ENCODE assay signal across 10 cellular contexts in genomic region chr11:117823294-117823940, GRCh38.
DNase-seq lines count a peak whose midpoint lies in the region; ATAC-seq and TF ChIP-seq lines count a peak whose summit lies in the region.
"Had no signal": no experiment of that assay in that cellular context is flagged by ENCODE, and none has a peak within 500 bp of the region (broad histone marks: within the 10 kb centered on the region; RNA-seq: fewer than 3 reads in every experiment).

No MANE protein-coding gene starts in this region.

- H3K9me3 Mint-ChIP-seq in nephron: no peaks in the 10 kb centered on the region
- H3K9me3 Mint-ChIP-seq: IgD-negative memory B cell had no signal

- H3K4me1 Mint-ChIP-seq in nephron: peaks cover 50% of the 10 kb centered on the region

- peaks cover 4% of the 10 kb centered on the region for H3K36me3 Mint-ChIP-seq in nephron (ENCODE audit: low read depth)
- H3K36me3 Mint-ChIP-seq: IgD-negative memory B cell had no signal

- H3K4me3 ChIP-seq in choroid plexus epithelial cell (ENCODE audit: low read depth, low read length): no peak overlapping the region
- H3K4me3 ChIP-seq: thoracic aorta had no signal

- peak; percentile 36 for DNase-seq in GM10248 (ENCODE audit: extremely low spot score)
- DNase-seq in NOMO-1 treated with DMSO at 0.1 percent for 48 hours (lab: John Stamatoyannopoulos, UW; ENCODE audit: unreplicated experiment): peak; percentile 58
- DNase-seq in choroid plexus epithelial cell (ENCODE audit: low read depth): no peak
- DNase-seq in iPS-NIHi7 (ENCODE audit: extremely low spot score): no peak
- DNase-seq in NCI-H187 treated with DMSO at 0.1 percent for 48 hours (lab: John Stamatoyannopoulos, UW): no peak

- H3K27me3 Mint-ChIP-seq in nephron (ENCODE audit: low read depth): peaks cover 9% of the 10 kb centered on the region

- peak overlapping the region; percentile 91 to 98 (median 98) for H3K27ac Mint-ChIP-seq in nephron
- H3K27ac Mint-ChIP-seq: IgD-negative memory B cell had no signal

- TF ChIP-seq CTCF in GM10248 (IDR thresholded peaks at IDR 0.05; ENCODE audit: control extremely low read depth, extremely low read depth, low read depth, missing control alignments) (no peak), choroid plexus epithelial cell (conservative IDR thresholded peaks at IDR 0.05; ENCODE audit: low read depth, low read length) (peak; percentile 37), nephron (IDR thresholded peaks at IDR 0.05; ENCODE audit: unreplicated experiment in 3 of 3) (peak; percentile 45 to 52 (median 46))

- H3K4me3 Mint-ChIP-seq in nephron: peak overlapping the region; percentile 74 to 87 (median 76)
- H3K4me3 Mint-ChIP-seq: IgD-negative memory B cell had no signal

- CTCF ChIA-PET in GM10248 (lab: Yijun Ruan, JAX): interaction anchor here (1.3 to 15.1 kb wide), 9 partner anchors 8 to 397 kb away, joined by 3 to 344 read pairs (median 17); partner anchors contain the start of gene DSCAML1

- POLR2A ChIA-PET in GM10248 (lab: Yijun Ruan, JAX): no interaction called here

- ATAC-seq in GM21367 (IDR thresholded peaks at IDR 0.05; ENCODE audit: unreplicated experiment) (no peak), HG03442 (IDR thresholded peaks at IDR 0.05; ENCODE audit: unreplicated experiment) (no peak)

Comparison
In these comparisons a context has a peak if more than half of its experiments do, and no peak if none do; other contexts are left out.
1. DNase-seq: peak in GM10248 (single experiment) and NOMO-1 treated with DMSO at 0.1 percent for 48 hours (single experiment); none in choroid plexus epithelial cell (single experiment), iPS-NIHi7 (single experiment) and NCI-H187 treated with DMSO at 0.1 percent for 48 hours (single experiment).